8 cellular contexts compared by ENCODE assay signal in genomic region chr16:2470603-2471015, GRCh38. TPM values are rescaled to one million over a fixed set of nuclear protein-coding genes. Genes with fewer than 3 reads are reported as not detected.
DNase-seq lines count a peak whose midpoint lies in the region; ATAC-seq, FAIRE-seq and TF ChIP-seq lines count a peak whose summit lies in the region.
"Had no signal": no experiment of that assay in that cellular context is flagged by ENCODE, and none has a peak within 500 bp of the region (broad histone marks: within the 10 kb centered on the region; RNA-seq: fewer than 3 reads in every experiment).

No MANE protein-coding gene starts in this region.

- H3K4me1 Mint-ChIP-seq in Calu3 (ENCODE audit: low read depth, unreplicated experiment): peaks cover 15% of the 10 kb centered on the region

- intact Hi-C loops in Calu3 (cut with micrococcal nuclease; ENCODE audit: unreplicated experiment): no loop called here

- CTCF ChIA-PET in Calu3 (lab: Charles Lee): interaction anchor here (0.7 to 0.8 kb wide), 2 partner anchors 11 to 127 kb away, joined by 3 to 9 read pairs; partner anchors contain the start of gene TEDC2

- H3K9ac ChIP-seq in BLaER1 treated with 17β-estradiol and CSF1 and Interleukin-3, amounts not matched to agents 10 nM and 100 nM: peak overlapping the region in 5 of 11 experiments; percentile 63 to 81 (median 76); a peak in 8 of 22 replicates
- peak overlapping the region; percentile 100 for H3K9ac ChIP-seq in Loucy (ENCODE audit: low read depth, low read length, poor library complexity, severe bottlenecking)

- H3K4me3 ChIP-seq in BLaER1 treated with 17β-estradiol and CSF1 and Interleukin-3, amounts not matched to agents 10 nM and 100 nM: peak overlapping the region in 1 of 10 experiments; percentile 84; a peak in 2 of 20 replicates
- H3K4me3 ChIP-seq in Loucy (ENCODE audit: low read length, poor library complexity, severe bottlenecking) (peak overlapping the region; percentile 80), bronchial epithelial cell (ENCODE audit: low read depth, low read length) (no peak overlapping the region)

- no peak for ATAC-seq in HG02970 (IDR thresholded peaks at IDR 0.05; ENCODE audit: low FRiP score, unreplicated experiment)
- ATAC-seq: activated T-cell treated with anti-CD3 and anti-CD28 coated beads, Interleukin-2, amount 50 U/mL, for 72 hours had no signal

- H3K9me3 Mint-ChIP-seq in Calu3 (ENCODE audit: low read depth, unreplicated experiment): no peaks in the 10 kb centered on the region
- H3K9me3 Mint-ChIP-seq: activated T-cell treated with anti-CD3 and anti-CD28 coated beads, Interleukin-2, amount 50 U/mL, for 72 hours had no signal

- H3K4me3 Mint-ChIP-seq in Calu3 (ENCODE audit: low read depth, unreplicated experiment): no peak overlapping the region

- H3K4me1 ChIP-seq in BLaER1 treated with 17β-estradiol and CSF1 and Interleukin-3, amounts not matched to agents 10 nM and 100 nM: peaks cover 52 to 90% (median 78%) of the 10 kb centered on the region in 10 experiments
- peaks cover 35% of the 10 kb centered on the region for H3K4me1 ChIP-seq in Loucy (ENCODE audit: insufficient read depth, low read length, poor library complexity, severe bottlenecking)

- H3K4me2 ChIP-seq in BLaER1 treated with 17β-estradiol and CSF1 and Interleukin-3, amounts not matched to agents 10 nM and 100 nM: peak overlapping the region; percentile 85 to 100 (median 100); a peak in 20 of 22 replicates
- H3K4me2 ChIP-seq in Loucy (ENCODE audit: low read depth, low read length, poor library complexity, severe bottlenecking): peak overlapping the region; percentile 92

- H3K27ac Mint-ChIP-seq in Calu3 (ENCODE audit: unreplicated experiment): no peak overlapping the region
- H3K27ac Mint-ChIP-seq: activated T-cell treated with anti-CD3 and anti-CD28 coated beads, Interleukin-2, amount 50 U/mL, for 72 hours had no signal

- H2AFZ ChIP-seq in Loucy (ENCODE audit: low read length): no peak overlapping the region

- H3F3A ChIP-seq in Loucy (ENCODE audit: low read depth): no peaks in the 10 kb centered on the region

- no peaks in the 10 kb centered on the region for H3K9me3 ChIP-seq in BLaER1 treated with 17β-estradiol and CSF1 and Interleukin-3, amounts not matched to agents 10 nM and 100 nM (replicated peaks in 1 of 11)
- H3K9me3 ChIP-seq in Loucy (ENCODE audit: insufficient read depth, low read depth, low read length): no peaks in the 10 kb centered on the region

- TF ChIP-seq CTCF in Loucy (conservative IDR thresholded peaks at IDR 0.05; ENCODE audit: low read length): no peak
- no peak for TF ChIP-seq CTCF in bronchial epithelial cell (IDR thresholded peaks at IDR 0.05; ENCODE audit: insufficient read depth, low read length, severe bottlenecking)
- TF ChIP-seq CTCF in Calu3 (IDR thresholded peaks at IDR 0.05; ENCODE audit: unreplicated experiment): no peak

- peak overlapping the region in 1 of 11 experiments; percentile 31; a peak in 1 of 22 replicates for H3K27ac ChIP-seq in BLaER1 treated with 17β-estradiol and CSF1 and Interleukin-3, amounts not matched to agents 10 nM and 100 nM

- no peaks in the 10 kb centered on the region for H3K9me2 ChIP-seq in Loucy (replicated peaks; ENCODE audit: low read depth, low read length)

- no peaks in the 10 kb centered on the region for H3K36me3 ChIP-seq in BLaER1 treated with 17β-estradiol and CSF1 and Interleukin-3, amounts not matched to agents 10 nM and 100 nM
- H3K36me3 ChIP-seq in Loucy (ENCODE audit: insufficient read depth, low read length) (no peaks in the 10 kb centered on the region), bronchial epithelial cell (ENCODE audit: control insufficient read depth, insufficient read depth, low read length) (no peaks in the 10 kb centered on the region)

- no peak for FAIRE-seq in bronchial epithelial cell (lab: Jason Lieb, UNC)

- BruUV-seq in Calu3 (replicated peaks; lab: Mats Ljungman, UMichigan): no TSS peak

- H4K20me1 ChIP-seq in BLaER1 treated with 17β-estradiol and CSF1 and Interleukin-3, amounts not matched to agents 10 nM and 100 nM: peaks cover 8 to 71% (median 38%) of the 10 kb centered on the region in 11 experiments; a peak in 20 of 22 replicates
- peaks cover 6% of the 10 kb centered on the region for H4K20me1 ChIP-seq in Loucy (ENCODE audit: insufficient read depth, low read length, poor library complexity, severe bottlenecking)

- peak; percentile 25 for DNase-seq in bronchial epithelial cell (ENCODE audit: low read depth)
- no peak for DNase-seq in Calu3
- no peak for DNase-seq in kidney tubule cell (ENCODE audit: low spot score)
- DNase-seq: SHP77 treated with DMSO at 0.1 percent for 48 hours had no signal

- peaks cover 44% of the 10 kb centered on the region for H3K27me3 Mint-ChIP-seq in Calu3 (ENCODE audit: unreplicated experiment)

- peaks cover 49% of the 10 kb centered on the region for H3K36me3 Mint-ChIP-seq in Calu3 (ENCODE audit: insufficient read depth, unreplicated experiment)

- peaks cover 14% of the 10 kb centered on the region for H3K79me2 ChIP-seq in Loucy (ENCODE audit: insufficient read depth, low read length)

- H3K27me3 ChIP-seq in BLaER1 treated with 17β-estradiol and CSF1 and Interleukin-3, amounts not matched to agents 10 nM and 100 nM: peaks cover 0 to 69% (median 0%) of the 10 kb centered on the region in 11 experiments; a peak in 8 of 22 replicates
- H3K27me3 ChIP-seq in Loucy (ENCODE audit: insufficient read depth, low read length, poor library complexity, severe bottlenecking): no peaks in the 10 kb centered on the region
- no peaks in the 10 kb centered on the region for H3K27me3 ChIP-seq in bronchial epithelial cell (ENCODE audit: control insufficient read depth, insufficient read depth, low read length)

RNA-seq across cellular contexts. Expression of gene NTN3, which starts 0.5 kb away (rescaled TPM):
- total RNA-seq in bronchial epithelial cell (under 0.01 TPM in 1 of 2 replicates, not detected in the other), Calu3 (2022) (not detected in 2 replicates)
- total RNA-seq: activated T-cell treated with anti-CD3 and anti-CD28 coated beads, Interleukin-2, amount 50 U/mL, for 72 hours had no signal

RNA-seq across cellular contexts. Expression of gene TBC1D24, which starts 4.3 kb away (rescaled TPM):
- total RNA-seq in bronchial epithelial cell: 4.7 and 5.4 TPM in 2 replicates
- 31.3 and 33.3 TPM in 2 replicates for total RNA-seq in Calu3 (2022)

RNA-seq across cellular contexts. Expression of gene TEDC2, which starts 10.7 kb away (rescaled TPM):
- total RNA-seq in bronchial epithelial cell (0.53 and 0.64 TPM in 2 replicates), Calu3 (2022) (28.2 and 30.5 TPM in 2 replicates)

RNA-seq across cellular contexts. Expression of gene CCNF, which starts 41.4 kb away (rescaled TPM):
- total RNA-seq in bronchial epithelial cell: 3.9 and 5.4 TPM in 2 replicates
- total RNA-seq in Calu3 (2022): 47.9 and 54.5 TPM in 2 replicates

RNA-seq across cellular contexts. Expression of gene ATP6V0C, which starts 43.1 kb away (rescaled TPM):
- total RNA-seq in bronchial epithelial cell: 7.9 and 13.2 TPM in 2 replicates
- 260 and 262 TPM in 2 replicates for total RNA-seq in Calu3 (2022)

Comparison
In these comparisons a context has a peak if more than half of its experiments do, and no peak if none do; other contexts are left out.
1. RNA of gene TEDC2, which starts 10.7 kb away (total RNA-seq): 28.2 to 30.5 TPM in Calu3; 0.53 to 0.64 TPM in bronchial epithelial cell; every median in the first group is over 10 times any median in the second.